Comparison of ENCODE assay signal across 1 cellular context in genomic region chr10:98134431-98135221, GRCh38.
TF ChIP-seq lines count a peak whose summit lies in the region.

Gene R3HCC1L, plus strand, starts transcription at chr10:98134657. Its CDS starts 73,458 bp downstream, at chr10:98208115.

TF ChIP-seq in HEK293, 187 proteins besides CTCF, POLR2A, EP300 and RAD21 (continued from another document and continues in another):
- TF ChIP-seq PRDM2 (tag by site-specific recombination; IDR thresholded peaks at IDR 0.05; ENCODE audit: borderline replicate concordance): no peak
- peak; percentile 14; the same call in 1 of the 2 replicates for TF ChIP-seq INSM2 (tag by site-specific recombination; IDR thresholded peaks at IDR 0.05)
- no peak for TF ChIP-seq ZNF214 (tag by site-specific recombination; IDR thresholded peaks at IDR 0.05; ENCODE audit: borderline replicate concordance)
- TF ChIP-seq FEZF1 (tag by site-specific recombination; IDR thresholded peaks at IDR 0.05): peak; percentile 79
- peak; percentile 60 for TF ChIP-seq KLF7 (tag by site-specific recombination; IDR thresholded peaks at IDR 0.05; ENCODE audit: borderline replicate concordance)
- peak; percentile 37; the same call in 1 of the 2 replicates for TF ChIP-seq KLF17 (tag by site-specific recombination; IDR thresholded peaks at IDR 0.05)
- TF ChIP-seq ZFP37 (tag by site-specific recombination; IDR thresholded peaks at IDR 0.05): peak; percentile 64
- TF ChIP-seq ZNF26 (tag by site-specific recombination; IDR thresholded peaks at IDR 0.05): no peak
- TF ChIP-seq ZNF777 (tag by site-specific recombination; IDR thresholded peaks at IDR 0.05; ENCODE audit: borderline replicate concordance): 0 out of 2 replicates have a peak, but pooled peaks have one; percentile 20
- TF ChIP-seq ZNF692 (tag by site-specific recombination; IDR thresholded peaks at IDR 0.05): peak; percentile 23; the same call in 1 of the 2 replicates
- TF ChIP-seq KLF8 (tag by site-specific recombination; IDR thresholded peaks at IDR 0.05): peak; percentile 78
- TF ChIP-seq ZNF366 (tag by site-specific recombination; conservative IDR thresholded peaks at IDR 0.05): peak; percentile 68
- peak; percentile 97 for TF ChIP-seq ZNF335 (tag by site-specific recombination; conservative IDR thresholded peaks at IDR 0.05)
- peak; percentile 26; the same call in 1 of the 2 replicates for TF ChIP-seq ZNF501 (tag by site-specific recombination; IDR thresholded peaks at IDR 0.05)
- no peak for TF ChIP-seq ZNF513 (tag by site-specific recombination; IDR thresholded peaks at IDR 0.05)
- peak; percentile 28; the same call in 1 of the 2 replicates for TF ChIP-seq ZNF639 (tag by site-specific recombination; IDR thresholded peaks at IDR 0.05)
- TF ChIP-seq ZNF274 (IDR thresholded peaks at IDR 0.05; ENCODE audit: low read length): no peak
- TF ChIP-seq ZNF274 (tag by site-specific recombination; IDR thresholded peaks at IDR 0.05; ENCODE audit: borderline replicate concordance): no peak
- peak; percentile 98 for TF ChIP-seq SCRT2 (tag by site-specific recombination; IDR thresholded peaks at IDR 0.05)
- TF ChIP-seq ZBTB17 (tag by site-specific recombination; IDR thresholded peaks at IDR 0.05): peak; percentile 97
- no peak for TF ChIP-seq PRDM6 (tag by site-specific recombination; IDR thresholded peaks at IDR 0.05)
- TF ChIP-seq ZEB2 (tag by site-specific recombination; IDR thresholded peaks at IDR 0.05): peak; percentile 94
- TF ChIP-seq SP2 (tag by site-specific recombination; IDR thresholded peaks at IDR 0.05): peak; percentile 92
- TF ChIP-seq PRDM10 (tag by site-specific recombination; IDR thresholded peaks at IDR 0.05): peak; percentile 99
- no peak for TF ChIP-seq ZNF791 (tag by site-specific recombination; IDR thresholded peaks at IDR 0.05)
- peak; percentile 27; the same call in 1 of the 2 replicates for TF ChIP-seq KLF16 (tag by site-specific recombination; IDR thresholded peaks at IDR 0.05)
- no peak for TF ChIP-seq ZNF549 (tag by site-specific recombination; IDR thresholded peaks at IDR 0.05)
- peak; percentile 93; the same call in 1 of the 2 replicates for TF ChIP-seq RBAK (tag by site-specific recombination; IDR thresholded peaks at IDR 0.05)
- TF ChIP-seq WT1 (tag by site-specific recombination; IDR thresholded peaks at IDR 0.05): peak; percentile 31; the same call in 1 of the 2 replicates
- TF ChIP-seq GLIS2 (tag by site-specific recombination; IDR thresholded peaks at IDR 0.05): peak; percentile 98
- TF ChIP-seq ZNF169 (tag by site-specific recombination; IDR thresholded peaks at IDR 0.05): no peak
- TF ChIP-seq ZFHX2 (tag by site-specific recombination; conservative IDR thresholded peaks at IDR 0.05): peak; percentile 46
